Comparison of ENCODE assay signal across 9 cellular contexts in the genomic region with DNA sequence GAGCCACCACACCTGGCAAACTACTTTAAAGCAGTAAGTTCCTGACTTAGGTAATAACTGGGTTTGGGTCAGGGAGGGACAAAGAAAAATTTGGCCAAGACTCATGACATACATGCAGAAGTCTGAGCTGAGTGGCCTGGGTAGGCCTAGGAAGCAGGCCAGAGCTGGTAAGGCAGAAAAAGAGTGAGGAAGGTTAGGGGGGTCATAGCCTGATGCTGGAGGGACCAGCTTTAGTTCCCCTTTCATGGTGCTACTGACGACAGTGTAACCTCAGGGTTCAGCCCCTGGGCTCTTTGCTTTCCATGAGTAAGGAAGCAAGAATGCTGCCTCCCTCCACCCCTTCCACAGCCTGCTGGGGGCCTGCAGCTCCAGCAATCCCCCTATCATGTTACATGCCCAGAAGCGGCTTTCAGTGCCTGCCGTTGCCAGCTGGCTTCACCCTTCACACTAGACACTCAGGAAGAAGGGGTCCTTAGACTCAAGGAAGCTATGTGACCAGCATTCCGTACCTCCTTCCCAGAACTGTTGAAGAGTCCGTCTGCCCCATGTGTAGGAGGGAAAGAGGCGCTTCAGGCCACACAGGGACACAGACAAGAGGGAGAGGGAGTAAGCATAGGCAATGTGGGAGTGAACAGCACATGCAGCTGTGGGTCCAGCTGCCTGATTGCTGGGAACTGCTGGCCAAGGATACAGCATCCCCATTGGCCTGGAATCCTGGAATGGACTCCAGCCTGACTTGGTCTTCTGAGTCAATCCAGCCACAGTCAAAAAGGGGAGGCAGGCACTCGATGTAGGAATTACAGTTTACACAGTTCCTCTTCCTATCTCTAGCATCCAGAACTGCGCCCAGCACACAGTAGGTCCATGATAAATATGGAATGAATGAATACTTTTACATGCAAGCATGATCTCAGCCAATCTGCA. TPM values are rescaled to one million over a fixed set of nuclear protein-coding genes. Genes with fewer than 3 reads are reported as not detected.
A peak's percentile ranks its signal among the peaks of the same experiment; 100 is the strongest.
DNase-seq lines count a peak whose midpoint lies in the region; FAIRE-seq and TF ChIP-seq lines count a peak whose summit lies in the region.
"Had no signal": no experiment of that assay in that cellular context is flagged by ENCODE, and none has a peak within 500 bp of the region (broad histone marks: within the 10 kb centered on the region; RNA-seq: fewer than 3 reads in every experiment).

No MANE protein-coding gene starts in this region.

- H3K27me3 ChIP-seq in MG63 (no peaks in the 10 kb centered on the region), astrocyte (ENCODE audit: insufficient read depth, low read length) (no peaks in the 10 kb centered on the region), suprapubic skin (no peaks in the 10 kb centered on the region)

- peak overlapping the region; percentile 7 for H3K4me3 Mint-ChIP-seq in astrocyte (ENCODE audit: unreplicated experiment)

- H3K27ac Mint-ChIP-seq in astrocyte (ENCODE audit: unreplicated experiment) = peak overlapping the region; percentile 95

- H3K9me3 ChIP-seq in MG63 (no peaks in the 10 kb centered on the region), astrocyte (ENCODE audit: insufficient read depth, low read depth, low read length) (no peaks in the 10 kb centered on the region), suprapubic skin (no peaks in the 10 kb centered on the region)

- peaks cover 35% of the 10 kb centered on the region for H3K4me1 Mint-ChIP-seq in astrocyte (ENCODE audit: low read depth, unreplicated experiment)

- FAIRE-seq in astrocyte (lab: Jason Lieb, UNC) = peak; percentile 87
- FAIRE-seq: colon had no signal

- peak overlapping the region; percentile 67 for H2AFZ ChIP-seq in astrocyte (ENCODE audit: low read depth, low read length)

- peaks cover 5% of the 10 kb centered on the region for H3K36me3 ChIP-seq in MG63
- H3K36me3 ChIP-seq in astrocyte (ENCODE audit: insufficient read depth, low read length) = no peaks in the 10 kb centered on the region
- no peaks in the 10 kb centered on the region for H3K36me3 ChIP-seq in suprapubic skin

- TF ChIP-seq CTCF in AG09319 (IDR thresholded peaks at IDR 0.05; ENCODE audit: low read depth, low read length) (no peak; the same call in 1 of the 2 replicates), astrocyte (IDR thresholded peaks at IDR 0.05; ENCODE audit: insufficient read depth, low read depth, low read length) (no peak), suprapubic skin (IDR thresholded peaks at IDR 0.05) (no peak)

- H3K9me3 Mint-ChIP-seq in astrocyte (ENCODE audit: unreplicated experiment) = no peaks in the 10 kb centered on the region

- H3K36me3 Mint-ChIP-seq in astrocyte (ENCODE audit: low read depth, unreplicated experiment) = peaks cover 1% of the 10 kb centered on the region

- WGBS in suprapubic skin = 52% methylated on average over 8 of the region's 8 CpGs

- peaks cover 17% of the 10 kb centered on the region for H3K79me2 ChIP-seq in astrocyte (ENCODE audit: insufficient read depth, low read length)

- H3K27ac ChIP-seq in astrocyte (ENCODE audit: low read depth, low read length) = peak overlapping the region; percentile 97
- H3K27ac ChIP-seq in suprapubic skin = peak overlapping the region; percentile 85

- peaks cover 3% of the 10 kb centered on the region for H4K20me1 ChIP-seq in astrocyte (ENCODE audit: insufficient read depth, low read length)

- H3K27me3 Mint-ChIP-seq in astrocyte (ENCODE audit: low read depth, unreplicated experiment) = no peaks in the 10 kb centered on the region

- no peak for TF ChIP-seq EP300 in suprapubic skin (IDR thresholded peaks at IDR 0.05)

- H3K4me3 ChIP-seq in MG63 (no peak overlapping the region), astrocyte (ENCODE audit: insufficient read depth, low read depth, low read length) (peak overlapping the region; percentile 35), suprapubic skin (no peak overlapping the region)

- H3K4me1 ChIP-seq in astrocyte (ENCODE audit: insufficient read depth, low read length) (peaks cover 57% of the 10 kb centered on the region), suprapubic skin (peaks cover 54% of the 10 kb centered on the region)

- no peak for TF ChIP-seq POLR2A in suprapubic skin (IDR thresholded peaks at IDR 0.05)

- H3K4me2 ChIP-seq in astrocyte (ENCODE audit: low read length) = peak overlapping the region; percentile 82

- DNase-seq in AG09319 (ENCODE audit: extremely low read depth, low read depth) = peak; percentile 96
- peak; percentile 97 for DNase-seq in MG63
- peak; percentile 99 for DNase-seq in astrocyte (ENCODE audit: low read depth)
- peak; percentile 99 for DNase-seq in islet precursor cell
- DNase-seq in suprapubic skin (ENCODE audit: low spot score in 2 of 2) = peak in 1 of 2 donors; percentile 83
- no peak for DNase-seq in NCI-H2029 treated with DMSO at 0.1 percent for 48 hours (lab: John Stamatoyannopoulos, UW)
- DNase-seq in GM19240 (ENCODE audit: insufficient read length, low spot score) = no peak
- no peak for DNase-seq in mesenteric fat pad (ENCODE audit: low spot score)

- peak overlapping the region; percentile 82 for H3K9ac ChIP-seq in astrocyte (ENCODE audit: low read length)

RNA-seq across cellular contexts. Expression of a gene that starts 4.1 kb away (rescaled TPM):
- 169 and 219 TPM in 2 replicates for total RNA-seq in MG63 (2014; rRNA removed; shearing (Covaris generic); ENCODE audit: low replicate concordance)
- 81.2 and 90.2 TPM in 2 replicates for total RNA-seq in astrocyte
- 10 to 100 TPM in 2 of 4 donors, 1 to 10 TPM in 2; 8.4 to 19.1 (median 10.8) TPM for total RNA-seq in suprapubic skin
- total RNA-seq in mesenteric fat pad = 64.7 TPM

RNA-seq across cellular contexts. Expression of a gene that starts 32.4 kb away (rescaled TPM):
- 16.5 and 24.0 TPM in 2 replicates for total RNA-seq in MG63 (2014; rRNA removed; shearing (Covaris generic); ENCODE audit: low replicate concordance)
- total RNA-seq in astrocyte (16.6 and 19.8 TPM in 2 replicates), suprapubic skin (10 to 100 TPM; 16.9 to 35.2 (median 20.6) TPM), mesenteric fat pad (24.2 TPM)

Comparison
In these comparisons a context has a peak if more than half of its experiments do, and no peak if none do; other contexts are left out.
1. DNase-seq: peak in AG09319 (single experiment), MG63 (single experiment), astrocyte (single experiment) and islet precursor cell (single experiment); none in NCI-H2029 treated with DMSO at 0.1 percent for 48 hours (single experiment), GM19240 (single experiment) and mesenteric fat pad (single experiment).